In genomic region chr9:5791870-5792269, GRCh38 we compare ENCODE assay signal across 26 cellular contexts.
"Had no signal": no experiment of that assay in that cellular context is flagged by ENCODE, and none has a peak within 500 bp of the region (broad histone marks: within the 10 kb centered on the region; RNA-seq: fewer than 3 reads in every experiment).

No MANE protein-coding gene starts in this region.

- H3K4me3 ChIP-seq: gastrocnemius medialis, left ventricle myocardium inferior, lung, right lobe of liver, testis, transverse colon had no signal

- H3K9me3 Mint-ChIP-seq: effector memory CD8-positive, alpha-beta T cell; nephron; T-helper 1 cell treated with Interleukin-12 subunit alpha and Interleukin-12 subunit beta and Interleukin-4 antibody, amounts not matched to agents 30 μg/mL and 1 μg/mL, for 36 hours had no signal

- H3K9ac ChIP-seq: SK-N-SH had no signal

- H3K27me3 Mint-ChIP-seq: effector memory CD8-positive, alpha-beta T cell had no signal

- H3K4me1 ChIP-seq: testis had no signal

- H3K27me3 ChIP-seq: brain microvascular endothelial cell, gastrocnemius medialis, neutrophil, right lobe of liver, testis, transverse colon had no signal

- H3K27ac Mint-ChIP-seq: T-helper 1 cell treated with Interleukin-12 subunit alpha and Interleukin-12 subunit beta and Interleukin-4 antibody, amounts not matched to agents 30 μg/mL and 1 μg/mL, for 36 hours had no signal

- H3K9me3 ChIP-seq: gastrocnemius medialis, left ventricle myocardium inferior, neutrophil, right lobe of liver, SK-N-SH, testis, transverse colon had no signal

- DNase-seq: activated CD8-positive, alpha-beta memory T cell treated with anti-CD3 and anti-CD28 coated beads, Interleukin-2, amount 50 U/mL, for 48 hours; activated gamma-delta T cell treated with Interleukin-2 at 50 U/mL for 16 hours; amniotic stem cell; brain microvascular endothelial cell; caudate nucleus; cortex of kidney; effector memory CD8-positive, alpha-beta T cell; erythroblast; gastrocnemius medialis; glutamatergic neuron; left ventricle myocardium inferior; mesendoderm; right lobe of liver; SK-N-SH; stimulated activated CD4-positive, alpha-beta T cell treated with anti-CD3 and anti-CD28 coated beads, Interleukin-2, amount 100 ng/mL, for 48 hours; stimulated activated naive CD8-positive, alpha-beta T cell treated with anti-CD3 and anti-CD28 coated beads, Interleukin-15, Interleukin-2, amounts not matched to agents 100 U/mL and 50 U/mL, for 24 hours; SW 1271; T1000; testis; transverse colon; WERI-Rb-1 had no signal

- H3K36me3 ChIP-seq: brain microvascular endothelial cell, right lobe of liver had no signal

- H3K4me2 ChIP-seq: SK-N-SH had no signal

- H3K27ac ChIP-seq: brain microvascular endothelial cell, gastrocnemius medialis, left ventricle myocardium inferior, neutrophil, right lobe of liver, testis, transverse colon, WERI-Rb-1 had no signal

- H3K9me2 ChIP-seq: SK-N-SH had no signal

- H3K4me3 Mint-ChIP-seq: effector memory CD8-positive, alpha-beta T cell; nephron; T-helper 1 cell treated with Interleukin-12 subunit alpha and Interleukin-12 subunit beta and Interleukin-4 antibody, amounts not matched to agents 30 μg/mL and 1 μg/mL, for 36 hours had no signal

- ATAC-seq: activated CD4-positive, CD25-positive, alpha-beta regulatory T cell treated with anti-CD3 and anti-CD28 coated beads, Interleukin-2, amount 50 U/mL, for 24 hours; effector memory CD8-positive, alpha-beta T cell; right lobe of liver; stimulated activated naive CD8-positive, alpha-beta T cell treated with anti-CD3 and anti-CD28 coated beads, Interleukin-15, Interleukin-2, amounts not matched to agents 100 U/mL and 50 U/mL, for 24 hours had no signal
